In genomic region chr7:151269511-151269910, GRCh38 we compare ENCODE assay signal across 38 cellular contexts. TPM values are rescaled to one million over a fixed set of nuclear protein-coding genes. Genes with fewer than 3 reads are reported as not detected.
"Had no signal": no experiment of that assay in that cellular context is flagged by ENCODE, and none has a peak within 500 bp of the region (broad histone marks: within the 10 kb centered on the region; RNA-seq: fewer than 3 reads in every experiment).

No MANE protein-coding gene starts in this region.

- ATAC-seq: activated CD8-positive, alpha-beta memory T cell treated with anti-CD3 and anti-CD28 coated beads, Interleukin-2, amount 10 ng/mL, durations not matched to agents 7 days and 5 days; activated CD8-positive, alpha-beta T cell treated with anti-CD3 and anti-CD28 coated beads, Interleukin-2, amount 10 ng/mL, durations not matched to agents 7 days and 5 days; activated naive CD8-positive, alpha-beta T cell treated with anti-CD3 and anti-CD28 coated beads, Interleukin-2, amount 50 U/mL, for 24 hours; gastroesophageal sphincter; WTC11 had no signal

- H3K4me1 Mint-ChIP-seq: WTC11 had no signal

- H3K36me3 ChIP-seq: adrenal gland, breast epithelium, cardiac muscle cell, colonic mucosa, esophagus squamous epithelium had no signal

- DNase-seq: activated CD4-positive, alpha-beta memory T cell treated with anti-CD3 and anti-CD28 coated beads for 36 hours; activated CD4-positive, alpha-beta T cell treated with anti-CD3 and anti-CD28 coated beads for 1 hour; activated CD4-positive, alpha-beta T cell treated with anti-CD3 and anti-CD28 coated beads for 48 hours; activated CD4-positive, alpha-beta T cell treated with anti-CD3 and anti-CD28 coated beads, Interleukin-2, amount 50 U/mL, for 1 hour; activated CD8-positive, alpha-beta memory T cell treated with anti-CD3 and anti-CD28 coated beads, Interleukin-2, amount 10 ng/mL, durations not matched to agents 7 days and 5 days; activated CD8-positive, alpha-beta memory T cell treated with anti-CD3 and anti-CD28 coated beads, Interleukin-2, amount 50 U/mL, for 4 hours; activated CD8-positive, alpha-beta T cell treated with anti-CD3 and anti-CD28 coated beads, Interleukin-2, amount 10 ng/mL, durations not matched to agents 7 days and 5 days; activated effector memory CD4-positive, alpha-beta T cell treated with anti-CD3 and anti-CD28 coated beads, Interleukin-2, amount 50 U/mL, for 16 hours; activated naive CD4-positive, alpha-beta T cell treated with anti-CD3 and anti-CD28 coated beads for 36 hours; activated naive CD8-positive, alpha-beta T cell treated with anti-CD3 and anti-CD28 coated beads for 36 hours; activated naive CD8-positive, alpha-beta T cell treated with anti-CD3 and anti-CD28 coated beads, Interleukin-2, amount 50 U/mL, for 24 hours; activated T-cell treated with anti-CD3 and anti-CD28 coated beads, Interleukin-2, amount 50 U/mL, for 1 hour; activated T-cell treated with anti-CD3 and anti-CD28 coated beads, Interleukin-2, amount 50 U/mL, for 48 hours; adrenal gland; amygdala; central memory CD4-positive, alpha-beta T cell; cerebellar nuclear complex; colonic mucosa; effector CD8-positive, alpha-beta T cell; esophagus squamous epithelium; foreskin melanocyte; T-helper 2 cell had no signal

- H3K27ac Mint-ChIP-seq: activated CD4-positive, alpha-beta memory T cell treated with anti-CD3 and anti-CD28 coated beads for 36 hours; activated CD8-positive, alpha-beta memory T cell treated with anti-CD3 and anti-CD28 coated beads, Interleukin-2, amount 10 ng/mL, durations not matched to agents 7 days and 5 days; activated CD8-positive, alpha-beta T cell treated with anti-CD3 and anti-CD28 coated beads, Interleukin-2, amount 10 ng/mL, durations not matched to agents 7 days and 5 days; activated naive CD4-positive, alpha-beta T cell treated with anti-CD3 and anti-CD28 coated beads for 36 hours; activated naive CD4-positive, alpha-beta T cell treated with anti-CD3 and anti-CD28 coated beads, Interleukin-2, amount 50 U/mL, for 24 hours; activated naive CD8-positive, alpha-beta T cell treated with anti-CD3 and anti-CD28 coated beads for 36 hours; activated naive CD8-positive, alpha-beta T cell treated with anti-CD3 and anti-CD28 coated beads, Interleukin-2, amount 50 U/mL, for 24 hours; activated T-helper 1 cell treated with anti-CD3 and anti-CD28 coated beads, Interleukin-12 subunit alpha, Interleukin-12 subunit beta, Interleukin-2, Interleukin-4 antibody, amounts not matched to agents 30 ng/mL and 10 ng/mL and 1 ng/mL, durations not matched to agents 14 hours and 24 hours and 36 hours; activated T-helper 2 cell treated with anti-CD3 and anti-CD28 coated beads, Interferon-gamma antibody, Interleukin-2, Interleukin-4, amounts not matched to agents 10 μg/mL and 5 μg/mL and 100 μg/mL, durations not matched to agents 14 hours and 24 hours and 36 hours; WTC11 had no signal

- H3K27ac ChIP-seq: adrenal gland, cardiac muscle cell, colonic mucosa, epithelial cell of prostate, esophagus squamous epithelium, gastroesophageal sphincter, VCaP had no signal

- H3K27me3 ChIP-seq: adrenal gland, breast epithelium, cardiac muscle cell, colonic mucosa, esophagus squamous epithelium, gastroesophageal sphincter had no signal

- H3K4me1 ChIP-seq: colonic mucosa had no signal

- H3K9me3 Mint-ChIP-seq: activated CD4-positive, alpha-beta memory T cell treated with anti-CD3 and anti-CD28 coated beads for 36 hours; activated naive CD4-positive, alpha-beta T cell treated with anti-CD3 and anti-CD28 coated beads for 36 hours; activated naive CD4-positive, alpha-beta T cell treated with anti-CD3 and anti-CD28 coated beads, Interleukin-2, amount 50 U/mL, for 24 hours; activated naive CD8-positive, alpha-beta T cell treated with anti-CD3 and anti-CD28 coated beads for 36 hours; activated naive CD8-positive, alpha-beta T cell treated with anti-CD3 and anti-CD28 coated beads, Interleukin-2, amount 50 U/mL, for 24 hours; activated T-helper 1 cell treated with anti-CD3 and anti-CD28 coated beads, Interleukin-12 subunit alpha, Interleukin-12 subunit beta, Interleukin-2, Interleukin-4 antibody, amounts not matched to agents 30 ng/mL and 10 ng/mL and 1 ng/mL, durations not matched to agents 14 hours and 24 hours and 36 hours; activated T-helper 2 cell treated with anti-CD3 and anti-CD28 coated beads, Interferon-gamma antibody, Interleukin-2, Interleukin-4, amounts not matched to agents 10 μg/mL and 5 μg/mL and 100 μg/mL, durations not matched to agents 14 hours and 24 hours and 36 hours; brain; WTC11 had no signal

- H3K36me3 Mint-ChIP-seq: activated CD4-positive, alpha-beta memory T cell treated with anti-CD3 and anti-CD28 coated beads for 36 hours; activated CD8-positive, alpha-beta memory T cell treated with anti-CD3 and anti-CD28 coated beads, Interleukin-2, amount 10 ng/mL, durations not matched to agents 7 days and 5 days; activated naive CD4-positive, alpha-beta T cell treated with anti-CD3 and anti-CD28 coated beads, Interleukin-2, amount 50 U/mL, for 24 hours; activated naive CD8-positive, alpha-beta T cell treated with anti-CD3 and anti-CD28 coated beads for 36 hours; WTC11 had no signal

- H3K4me3 Mint-ChIP-seq: activated CD4-positive, alpha-beta memory T cell treated with anti-CD3 and anti-CD28 coated beads for 36 hours; activated CD8-positive, alpha-beta memory T cell treated with anti-CD3 and anti-CD28 coated beads, Interleukin-2, amount 10 ng/mL, durations not matched to agents 7 days and 5 days; activated CD8-positive, alpha-beta T cell treated with anti-CD3 and anti-CD28 coated beads, Interleukin-2, amount 10 ng/mL, durations not matched to agents 7 days and 5 days; activated naive CD4-positive, alpha-beta T cell treated with anti-CD3 and anti-CD28 coated beads for 36 hours; activated naive CD4-positive, alpha-beta T cell treated with anti-CD3 and anti-CD28 coated beads, Interleukin-2, amount 50 U/mL, for 24 hours; activated naive CD8-positive, alpha-beta T cell treated with anti-CD3 and anti-CD28 coated beads for 36 hours; activated naive CD8-positive, alpha-beta T cell treated with anti-CD3 and anti-CD28 coated beads, Interleukin-2, amount 50 U/mL, for 24 hours; activated T-helper 1 cell treated with anti-CD3 and anti-CD28 coated beads, Interleukin-12 subunit alpha, Interleukin-12 subunit beta, Interleukin-2, Interleukin-4 antibody, amounts not matched to agents 30 ng/mL and 10 ng/mL and 1 ng/mL, durations not matched to agents 14 hours and 24 hours and 36 hours; brain; WTC11 had no signal

- H3K27me3 Mint-ChIP-seq: activated CD4-positive, alpha-beta memory T cell treated with anti-CD3 and anti-CD28 coated beads for 36 hours; activated CD8-positive, alpha-beta memory T cell treated with anti-CD3 and anti-CD28 coated beads, Interleukin-2, amount 10 ng/mL, durations not matched to agents 7 days and 5 days; activated naive CD4-positive, alpha-beta T cell treated with anti-CD3 and anti-CD28 coated beads, Interleukin-2, amount 50 U/mL, for 24 hours; activated naive CD8-positive, alpha-beta T cell treated with anti-CD3 and anti-CD28 coated beads for 36 hours; activated naive CD8-positive, alpha-beta T cell treated with anti-CD3 and anti-CD28 coated beads, Interleukin-2, amount 50 U/mL, for 24 hours had no signal

- H3K9me3 ChIP-seq: adrenal gland, breast epithelium, colonic mucosa, esophagus squamous epithelium, gastroesophageal sphincter had no signal

- H3K4me3 ChIP-seq: adrenal gland, breast epithelium, cardiac muscle cell, colonic mucosa, esophagus squamous epithelium, gastroesophageal sphincter had no signal

RNA-seq across cellular contexts. Expression of gene H2BK1, which starts 59.2 kb away (rescaled TPM):
- total RNA-seq: activated CD4-positive, alpha-beta memory T cell treated with anti-CD3 and anti-CD28 coated beads for 36 hours; activated CD8-positive, alpha-beta memory T cell treated with anti-CD3 and anti-CD28 coated beads for 36 hours; activated CD8-positive, alpha-beta memory T cell treated with anti-CD3 and anti-CD28 coated beads, Interleukin-2, amount 10 ng/mL, durations not matched to agents 7 days and 5 days; activated naive CD4-positive, alpha-beta T cell treated with anti-CD3 and anti-CD28 coated beads for 36 hours; activated naive CD8-positive, alpha-beta T cell treated with anti-CD3 and anti-CD28 coated beads for 36 hours; activated T-helper 1 cell treated with anti-CD3 and anti-CD28 coated beads, Interleukin-12 subunit alpha, Interleukin-12 subunit beta, Interleukin-2, Interleukin-4 antibody, amounts not matched to agents 30 ng/mL and 10 ng/mL and 1 ng/mL, durations not matched to agents 14 hours and 24 hours and 36 hours; activated T-helper 2 cell treated with anti-CD3 and anti-CD28 coated beads, Interferon-gamma antibody, Interleukin-2, Interleukin-4, amounts not matched to agents 10 μg/mL and 5 μg/mL and 100 μg/mL, durations not matched to agents 14 hours and 24 hours and 36 hours; adrenal gland; breast epithelium; cardiac muscle cell; colonic mucosa; dermis microvascular lymphatic vessel endothelial cell; endothelial cell of umbilical vein; esophagus squamous epithelium; fibroblast of lung; fibroblast of villous mesenchyme; gastroesophageal sphincter; glomerular endothelial cell had no signal
